In the genomic region with DNA sequence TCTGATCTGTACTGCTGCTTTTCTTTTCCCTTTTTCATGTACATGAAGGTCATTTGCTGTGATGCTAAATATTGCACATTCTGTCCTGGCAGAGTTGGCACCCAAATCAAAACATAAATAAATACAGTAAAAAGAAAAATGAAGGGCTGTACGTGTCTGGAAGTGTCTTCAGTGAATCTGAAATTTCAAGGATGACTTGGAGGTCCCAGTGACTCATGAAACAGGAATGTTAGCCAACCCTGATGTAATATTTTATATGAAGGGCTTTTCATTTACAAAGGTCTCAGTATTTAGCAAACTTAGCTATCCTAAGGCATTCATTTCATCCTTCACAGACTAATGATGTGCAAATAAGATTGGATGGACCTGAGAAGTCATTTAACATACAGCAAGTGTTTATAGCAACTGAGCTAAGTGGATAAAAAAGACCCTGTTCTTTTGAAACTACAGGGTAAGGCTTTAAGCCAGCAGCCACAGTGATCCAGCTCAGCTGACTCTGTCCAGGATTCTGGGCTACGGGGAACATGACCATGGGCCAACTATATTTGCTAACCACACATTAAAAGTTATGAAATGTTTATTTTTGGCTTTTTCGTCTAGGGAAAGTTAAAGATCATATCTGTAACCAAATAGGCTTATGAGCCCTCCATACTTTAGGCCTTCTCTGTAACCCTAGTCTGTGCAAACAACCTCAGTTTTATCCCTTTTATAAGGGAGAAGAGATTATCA, we compare ENCODE assay signal across 13 cellular contexts.
DNase-seq lines count a peak whose midpoint lies in the region; ATAC-seq, FAIRE-seq and TF ChIP-seq lines count a peak whose summit lies in the region.
"Had no signal": no experiment of that assay in that cellular context is flagged by ENCODE, and none has a peak within 500 bp of the region (broad histone marks: within the 10 kb centered on the region; RNA-seq: fewer than 3 reads in every experiment).

No MANE protein-coding gene starts in this region.

- no peak overlapping the region for H2BK15ac ChIP-seq in H1 (ENCODE audit: low read length)
- H2BK15ac ChIP-seq in mesenchymal stem cell (ENCODE audit: low read depth, poor library complexity, severe bottlenecking): no peak overlapping the region

- no peaks in the 10 kb centered on the region for H3K4me1 Mint-ChIP-seq in endothelial cell (ENCODE audit: unreplicated experiment)
- H3K4me1 Mint-ChIP-seq: activated CD4-positive, alpha-beta T cell treated with anti-CD3 and anti-CD28 coated beads, Interleukin-2, amount 10 ng/mL, durations not matched to agents 24 days and 14 days had no signal

- H3K4me1 ChIP-seq in H1 (replicated peaks in 1 of 4; ENCODE audit: control insufficient read depth in 3 of 4, insufficient read depth in 4 of 4, low read length in 3 of 4) (no peaks in the 10 kb centered on the region), mesenchymal stem cell (ENCODE audit: control insufficient read depth, insufficient read depth, low read depth, low read length) (no peaks in the 10 kb centered on the region)

- H3K14ac ChIP-seq in H1 (ENCODE audit: insufficient read length) (no peak overlapping the region), mesenchymal stem cell (ENCODE audit: low read length in 2 of 2) (no peak overlapping the region)

- WGBS in H1 (ENCODE audit: extremely low coverage in 1 of 2, insufficient coverage in 1 of 2, insufficient read length in 1 of 2, insufficient replicate concordance in 2 of 2, low coverage in 1 of 2, low lambda C conversion rate in 2 of 2, missing lambda C conversion rate in 1 of 2), 2 experiments: 77% methylated on average over 3 of the region's 3 CpGs; no CpG with 5 or more reads in 1 of the 2 experiments
- 0% methylated on average over 1 of the region's 3 CpGs for WGBS in mesenchymal stem cell

- H3K9ac ChIP-seq in H1 (replicated peaks in 1 of 4; ENCODE audit: extremely low read depth in 1 of 4, low read depth in 3 of 4, low read length in 3 of 4) (no peak overlapping the region), mesenchymal stem cell (ENCODE audit: low read length) (no peak overlapping the region)
- H3K9ac ChIP-seq: KMS-11 had no signal

- FAIRE-seq in H1 (lab: Jason Lieb, UNC): no peak

- no peaks in the 10 kb centered on the region for H3K27me3 Mint-ChIP-seq in endothelial cell (ENCODE audit: unreplicated experiment)
- H3K27me3 Mint-ChIP-seq: activated CD4-positive, alpha-beta T cell treated with anti-CD3 and anti-CD28 coated beads, Interleukin-2, amount 10 ng/mL, durations not matched to agents 24 days and 14 days; CD4-positive, alpha-beta T cell; dendritic cell treated with granulocyte-macrophage colony-stimulating factor and Interleukin-4, amounts not matched to agents 40 ng/mL and 50 ng/mL, for 4 days had no signal

- DNase-seq in EH (ENCODE audit: low read depth) (peak; percentile 43), NCI-H446 treated with DMSO at 0.1 percent for 48 hours (lab: John Stamatoyannopoulos, UW) (peak; percentile 98), H1 (ENCODE audit: low read depth in 1 of 2, low spot score in 2 of 2) (no peak), mesenchymal stem cell (peak; percentile 45), endothelial cell (ENCODE audit: low spot score) (no peak)
- DNase-seq: activated CD4-positive, alpha-beta T cell treated with anti-CD3 and anti-CD28 coated beads, Interleukin-2, amount 10 ng/mL, durations not matched to agents 24 days and 14 days; activated gamma-delta T cell treated with Interleukin-2 at 50 U/mL for 16 hours; CD4-positive, alpha-beta T cell had no signal

- TF ChIP-seq CTCF in H1 (IDR thresholded peaks at IDR 0.05; ENCODE audit: control extremely low read depth in 1 of 3, insufficient read depth in 1 of 3, low read depth in 1 of 3, low read length in 3 of 3) (no peak), endothelial cell (IDR thresholded peaks at IDR 0.05; ENCODE audit: unreplicated experiment) (no peak)

- H4K8ac ChIP-seq in H1 (ENCODE audit: extremely low read depth, insufficient read depth, low read length) (no peak overlapping the region), mesenchymal stem cell (ENCODE audit: low read length) (no peak overlapping the region)

- no peaks in the 10 kb centered on the region for H3K79me1 ChIP-seq in H1 (ENCODE audit: low read depth, low read length)
- no peaks in the 10 kb centered on the region for H3K79me1 ChIP-seq in mesenchymal stem cell (replicated peaks; ENCODE audit: low read length, poor library complexity, severe bottlenecking)

- H3K56ac ChIP-seq in H1 (replicated peaks; ENCODE audit: insufficient read length, low read depth, low read length): no peak overlapping the region

- ATAC-seq in HG02938 (IDR thresholded peaks at IDR 0.05; ENCODE audit: unreplicated experiment) (no peak), GM19397 (IDR thresholded peaks at IDR 0.05; ENCODE audit: unreplicated experiment) (no peak), HG03095 (IDR thresholded peaks at IDR 0.05; ENCODE audit: unreplicated experiment) (no peak)

- H2BK5ac ChIP-seq in H1 (ENCODE audit: low read depth, low read length): no peak overlapping the region
- no peak overlapping the region for H2BK5ac ChIP-seq in mesenchymal stem cell (ENCODE audit: low read depth, low read length, poor library complexity, severe bottlenecking)

- CTCF ChIA-PET in H1 (lab: Charles Lee; ENCODE audit: partially characterized antibody): no interaction called here

- no peak for TF ChIP-seq RAD21 in H1 (IDR thresholded peaks at IDR 0.05 in 1 of 2, conservative IDR thresholded peaks at IDR 0.05 in 1 of 2; ENCODE audit: low read depth in 2 of 2, low read length in 2 of 2)

- no peaks in the 10 kb centered on the region for H3K79me2 ChIP-seq in H1 (ENCODE audit: control insufficient read depth in 1 of 2, insufficient read depth in 2 of 2, low read length in 2 of 2)

- H3K36me3 ChIP-seq in H1 (ENCODE audit: control insufficient read depth in 2 of 4, insufficient read depth in 4 of 4, low read length in 3 of 4): no peaks in the 10 kb centered on the region
- H3K36me3 ChIP-seq in mesenchymal stem cell (ENCODE audit: control insufficient read depth in 1 of 2, insufficient read depth in 2 of 2, low read depth in 1 of 2, low read length in 2 of 2): no peaks in the 10 kb centered on the region

- H3K36me3 Mint-ChIP-seq in endothelial cell (ENCODE audit: low read depth, unreplicated experiment): no peaks in the 10 kb centered on the region

- no peak overlapping the region for H3K4me3 ChIP-seq in H1 (ENCODE audit: extremely low read depth in 1 of 4, insufficient read depth in 2 of 4, low read depth in 3 of 4, low read length in 4 of 4)
- no peak overlapping the region for H3K4me3 ChIP-seq in mesenchymal stem cell (ENCODE audit: insufficient read depth in 1 of 2, low read depth in 1 of 2, low read length in 2 of 2)

- H2BK120ac ChIP-seq in H1 (replicated peaks; ENCODE audit: low read depth, low read length) (no peak overlapping the region), mesenchymal stem cell (ENCODE audit: low read depth, low read length) (no peak overlapping the region)

- H3K27ac ChIP-seq in H1 (ENCODE audit: low read depth, low read length) (no peak overlapping the region), mesenchymal stem cell (ENCODE audit: low read length, poor library complexity, severe bottlenecking) (peak overlapping the region; percentile 70)
- H3K27ac ChIP-seq: KMS-11 had no signal

- H3K23ac ChIP-seq in H1 (ENCODE audit: insufficient read length) (no peak overlapping the region), mesenchymal stem cell (ENCODE audit: low read length in 2 of 2) (no peak overlapping the region)

- H2AFZ ChIP-seq in H1 (ENCODE audit: low read length) (no peak overlapping the region), mesenchymal stem cell (ENCODE audit: low read depth, low read length) (no peak overlapping the region)

- H3K9me3 ChIP-seq in H1 (ENCODE audit: insufficient read depth in 2 of 2, low read depth in 1 of 2, low read length in 1 of 2) (no peaks in the 10 kb centered on the region), mesenchymal stem cell (ENCODE audit: control insufficient read depth, low read length) (no peaks in the 10 kb centered on the region)

- H3K18ac ChIP-seq in H1 (ENCODE audit: extremely low read depth, low read length) (no peak overlapping the region), mesenchymal stem cell (ENCODE audit: low read depth in 1 of 2, low read length in 2 of 2) (no peak overlapping the region)

- H3K4me3 Mint-ChIP-seq in endothelial cell (ENCODE audit: unreplicated experiment): no peak overlapping the region
- H3K4me3 Mint-ChIP-seq: activated CD4-positive, alpha-beta T cell treated with anti-CD3 and anti-CD28 coated beads, Interleukin-2, amount 10 ng/mL, durations not matched to agents 24 days and 14 days; CD4-positive, alpha-beta T cell; dendritic cell treated with granulocyte-macrophage colony-stimulating factor and Interleukin-4, amounts not matched to agents 40 ng/mL and 50 ng/mL, for 4 days had no signal

- H3K4ac ChIP-seq in H1 (replicated peaks; ENCODE audit: insufficient read length, low read depth, low read length) (no peak overlapping the region), mesenchymal stem cell (ENCODE audit: low read depth in 1 of 2, low read length in 2 of 2) (no peak overlapping the region)

- no peak for TF ChIP-seq POLR2A in H1 (IDR thresholded peaks at IDR 0.05; ENCODE audit: control extremely low read depth in 1 of 2, low read depth in 2 of 2, low read length in 2 of 2)

- H2BK20ac ChIP-seq in H1 (ENCODE audit: low read length): no peak overlapping the region

- no peaks in the 10 kb centered on the region for H3K9me3 Mint-ChIP-seq in endothelial cell (ENCODE audit: unreplicated experiment)
- H3K9me3 Mint-ChIP-seq: activated CD4-positive, alpha-beta T cell treated with anti-CD3 and anti-CD28 coated beads, Interleukin-2, amount 10 ng/mL, durations not matched to agents 24 days and 14 days; dendritic cell treated with granulocyte-macrophage colony-stimulating factor and Interleukin-4, amounts not matched to agents 40 ng/mL and 50 ng/mL, for 4 days had no signal

- H3K27me3 ChIP-seq in H1 (replicated peaks in 1 of 4; ENCODE audit: control insufficient read depth in 3 of 4, extremely low read depth in 1 of 4, insufficient read depth in 3 of 4, low read length in 3 of 4) (no peaks in the 10 kb centered on the region), mesenchymal stem cell (ENCODE audit: control insufficient read depth in 1 of 2, insufficient read depth in 1 of 2, low read length in 2 of 2) (no peaks in the 10 kb centered on the region)

- H3K27ac Mint-ChIP-seq in endothelial cell (ENCODE audit: unreplicated experiment): no peak overlapping the region
- H3K27ac Mint-ChIP-seq: activated CD4-positive, alpha-beta T cell treated with anti-CD3 and anti-CD28 coated beads, Interleukin-2, amount 10 ng/mL, durations not matched to agents 24 days and 14 days; CD4-positive, alpha-beta T cell; dendritic cell treated with granulocyte-macrophage colony-stimulating factor and Interleukin-4, amounts not matched to agents 40 ng/mL and 50 ng/mL, for 4 days had no signal

- H2AK5ac ChIP-seq in H1 (ENCODE audit: low read depth, low read length): no peak overlapping the region
- H2AK5ac ChIP-seq in mesenchymal stem cell (ENCODE audit: low read length, severe bottlenecking): no peak overlapping the region

- no peaks in the 10 kb centered on the region for H3K23me2 ChIP-seq in H1 (ENCODE audit: low read depth, low read length)

- H2BK12ac ChIP-seq in H1 (ENCODE audit: low read depth, low read length): no peak overlapping the region
- H2BK12ac ChIP-seq in mesenchymal stem cell (ENCODE audit: low read length in 2 of 2): no peak overlapping the region

- H4K5ac ChIP-seq in H1 (ENCODE audit: insufficient read length, low read depth, low read length): no peak overlapping the region

- no peak for TF ChIP-seq EP300 in H1 (IDR thresholded peaks at IDR 0.05; ENCODE audit: borderline replicate concordance in 1 of 2, low read depth in 2 of 2, low read length in 2 of 2)

- H4K20me1 ChIP-seq in H1 (replicated peaks in 1 of 2; ENCODE audit: control insufficient read depth in 1 of 2, insufficient read depth in 2 of 2, low read length in 2 of 2): no peaks in the 10 kb centered on the region

- POLR2A ChIA-PET in H1 (lab: Charles Lee; ENCODE audit: partially characterized antibody): no interaction called here

- H3K4me2 ChIP-seq in H1 (ENCODE audit: insufficient read depth in 1 of 2, low read depth in 2 of 2, low read length in 2 of 2) (no peak overlapping the region), mesenchymal stem cell (ENCODE audit: low read length, poor library complexity, severe bottlenecking) (no peak overlapping the region)
- H3K4me2 ChIP-seq: KMS-11 had no signal

- H4K91ac ChIP-seq in H1 (replicated peaks; ENCODE audit: insufficient read length, low read length): no peak overlapping the region
- H4K91ac ChIP-seq in mesenchymal stem cell (ENCODE audit: low read length): no peak overlapping the region

Comparison
In these comparisons a context has a peak if more than half of its experiments do, and no peak if none do; other contexts are left out.
1. DNase-seq: peak in EH (single experiment), NCI-H446 treated with DMSO at 0.1 percent for 48 hours (single experiment) and mesenchymal stem cell (single experiment); none in H1 (0 of 2) and endothelial cell (single experiment).